15 cellular contexts compared by ENCODE assay signal in genomic region chr12:108886873-108887629, GRCh38.
DNase-seq lines count a peak whose midpoint lies in the region; ATAC-seq and TF ChIP-seq lines count a peak whose summit lies in the region.
"Had no signal": no experiment of that assay in that cellular context is flagged by ENCODE, and none has a peak within 500 bp of the region (broad histone marks: within the 10 kb centered on the region; RNA-seq: fewer than 3 reads in every experiment).

No MANE protein-coding gene starts in this region.

- no peaks in the 10 kb centered on the region for H3K4me1 Mint-ChIP-seq in nephron progenitor cell
- H3K4me1 Mint-ChIP-seq: GM23338 had no signal

- no peak for ATAC-seq in HG03039 (IDR thresholded peaks at IDR 0.05; ENCODE audit: unreplicated experiment)
- no peak for ATAC-seq in GM21528 (IDR thresholded peaks at IDR 0.05; ENCODE audit: low FRiP score, unreplicated experiment)
- ATAC-seq: A549, GM23338 had no signal

- no peaks in the 10 kb centered on the region for H3K36me3 Mint-ChIP-seq in nephron progenitor cell (ENCODE audit: low read depth)
- H3K36me3 Mint-ChIP-seq: CD4-positive, alpha-beta memory T cell had no signal

- no peak for TF ChIP-seq CTCF in nephron progenitor cell (IDR thresholded peaks at IDR 0.05)

- no peak overlapping the region for H3K4me3 Mint-ChIP-seq in nephron progenitor cell
- H3K4me3 Mint-ChIP-seq: CD4-positive, alpha-beta memory T cell; GM23338 had no signal

- peaks cover 17% of the 10 kb centered on the region for H3K27me3 Mint-ChIP-seq in nephron progenitor cell (ENCODE audit: low read depth, poor library complexity)
- H3K27me3 Mint-ChIP-seq: CD4-positive, alpha-beta memory T cell had no signal

- DNase-seq in NCI-H524 treated with DMSO at 0.1 percent for 48 hours (lab: John Stamatoyannopoulos, UW): peak; percentile 82
- DNase-seq in cerebellar cortex (ENCODE audit: low spot score): peak; percentile 17
- DNase-seq in nephron progenitor cell: no peak
- no peak for DNase-seq in HUDEP-2 (lab: John Stamatoyannopoulos, UW; ENCODE audit: unreplicated experiment in 76 of 76)
- no peak for DNase-seq in NCI-H526 treated with DMSO at 0.1 percent for 48 hours (lab: John Stamatoyannopoulos, UW)
- DNase-seq: BE2C; CD4-positive, alpha-beta memory T cell; COR-L47; DND-41; GF-D8; H7 had no signal

- H3K9me3 Mint-ChIP-seq in nephron progenitor cell: peaks cover 10% of the 10 kb centered on the region

- peak overlapping the region; percentile 25 for H3K27ac Mint-ChIP-seq in nephron progenitor cell
- H3K27ac Mint-ChIP-seq: GM23338 had no signal

Comparison
In these comparisons a context has a peak if more than half of its experiments do, and no peak if none do; other contexts are left out.
1. DNase-seq: peak in NCI-H524 treated with DMSO at 0.1 percent for 48 hours (single experiment) and cerebellar cortex (single experiment); none in nephron progenitor cell (single experiment), HUDEP-2 (0 of 76) and NCI-H526 treated with DMSO at 0.1 percent for 48 hours (single experiment).